ENCODE assay signal across 21 cellular contexts in the genomic region with DNA sequence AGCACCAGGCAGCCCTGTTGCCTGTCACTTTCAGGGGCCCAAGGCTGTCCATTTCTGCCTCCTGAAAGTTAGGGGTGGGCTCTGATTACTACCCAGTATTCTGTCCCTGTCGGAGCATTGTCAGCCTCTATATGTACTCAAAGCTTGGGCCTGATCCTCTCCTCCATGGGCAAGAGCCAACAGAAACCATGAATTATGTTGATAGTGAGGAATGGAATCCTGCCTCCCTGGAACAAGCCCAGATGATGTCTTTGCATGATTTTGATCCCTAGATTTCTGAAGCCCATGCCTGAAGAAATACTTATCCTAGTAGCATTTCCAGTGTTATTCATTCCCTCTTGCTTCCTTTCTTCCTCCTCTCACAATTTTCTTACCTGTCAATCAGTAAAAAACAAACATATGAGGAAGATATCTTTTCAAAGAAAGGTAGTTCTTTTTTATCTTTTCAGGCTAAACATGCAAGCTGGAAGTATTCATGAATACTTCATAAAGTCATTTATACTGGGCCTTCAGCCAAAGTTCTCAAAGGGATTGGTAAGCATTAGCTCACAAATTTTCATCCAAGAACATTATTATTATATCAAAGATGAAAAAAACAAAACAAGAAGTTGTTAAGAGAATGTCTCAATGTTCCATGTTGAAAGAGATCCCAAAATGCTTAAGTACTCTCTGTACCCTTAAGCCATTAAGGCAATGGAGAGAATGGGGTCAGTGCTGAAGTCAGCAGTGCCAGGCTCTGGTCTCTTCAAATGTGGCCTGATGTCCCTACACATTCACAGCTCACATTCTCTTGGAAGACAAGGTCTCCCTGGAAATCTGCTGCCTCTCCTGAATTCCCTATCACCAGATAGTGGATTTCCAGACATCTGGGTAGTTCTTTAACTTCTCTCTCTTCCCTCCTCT.
A peak's percentile ranks its signal among the peaks of the same experiment; 100 is the strongest.
DNase-seq lines count a peak whose midpoint lies in the region; ATAC-seq and TF ChIP-seq lines count a peak whose summit lies in the region.
"Had no signal": no experiment of that assay in that cellular context is flagged by ENCODE, and none has a peak within 500 bp of the region (broad histone marks: within the 10 kb centered on the region; RNA-seq: fewer than 3 reads in every experiment).

No MANE protein-coding gene starts in this region.

- no peak overlapping the region for H3K4me3 Mint-ChIP-seq in activated CD8-positive, alpha-beta T cell treated with anti-CD3 and anti-CD28 coated beads, Interleukin-2, amount 10 ng/mL, durations not matched to agents 7 days and 5 days
- H3K4me3 Mint-ChIP-seq: activated naive CD8-positive, alpha-beta T cell treated with anti-CD3 and anti-CD28 coated beads, Interleukin-2, amount 50 U/mL, for 24 hours; central memory CD8-positive, alpha-beta T cell had no signal

- H3K27me3 Mint-ChIP-seq in activated CD8-positive, alpha-beta T cell treated with anti-CD3 and anti-CD28 coated beads, Interleukin-2, amount 10 ng/mL, durations not matched to agents 7 days and 5 days (ENCODE audit: low read depth), result no peaks in the 10 kb centered on the region

- H3K27ac ChIP-seq in foreskin keratinocyte (no peak overlapping the region), stomach (no peak overlapping the region)
- H3K27ac ChIP-seq: 22Rv1, SJSA1 had no signal

- no peaks in the 10 kb centered on the region for H3K9me3 ChIP-seq in stomach
- H3K9me3 ChIP-seq: SJSA1 had no signal

- intact Hi-C loops in Right ventricle myocardium inferior (cut with DNase I) (no loop called here), cardiac septum (cut with DNase I) (no loop called here), stomach (cut with DNase I; ENCODE audit: low total_unique reads) (no loop called here)

- no peak overlapping the region for H3K27ac Mint-ChIP-seq in activated CD8-positive, alpha-beta T cell treated with anti-CD3 and anti-CD28 coated beads, Interleukin-2, amount 10 ng/mL, durations not matched to agents 7 days and 5 days
- H3K27ac Mint-ChIP-seq: activated naive CD8-positive, alpha-beta T cell treated with anti-CD3 and anti-CD28 coated beads, Interleukin-2, amount 50 U/mL, for 24 hours; activated T-helper 2 cell treated with anti-CD3 and anti-CD28 coated beads, Interferon-gamma antibody, Interleukin-2, Interleukin-4, amounts not matched to agents 10 μg/mL and 5 μg/mL and 100 μg/mL, durations not matched to agents 14 hours and 24 hours and 36 hours had no signal

- H3K36me3 Mint-ChIP-seq in activated CD8-positive, alpha-beta T cell treated with anti-CD3 and anti-CD28 coated beads, Interleukin-2, amount 10 ng/mL, durations not matched to agents 7 days and 5 days (ENCODE audit: low read depth), result no peaks in the 10 kb centered on the region

- no peaks in the 10 kb centered on the region for H3K27me3 ChIP-seq in foreskin keratinocyte
- no peaks in the 10 kb centered on the region for H3K27me3 ChIP-seq in stomach

- no peak overlapping the region for H3K4me3 ChIP-seq in stomach
- H3K4me3 ChIP-seq: SJSA1 had no signal

- no peak for TF ChIP-seq EP300 in stomach (IDR thresholded peaks at IDR 0.05)

- H3K9me3 Mint-ChIP-seq in activated CD8-positive, alpha-beta T cell treated with anti-CD3 and anti-CD28 coated beads, Interleukin-2, amount 10 ng/mL, durations not matched to agents 7 days and 5 days (ENCODE audit: insufficient read depth), result no peaks in the 10 kb centered on the region
- H3K9me3 Mint-ChIP-seq: activated naive CD8-positive, alpha-beta T cell treated with anti-CD3 and anti-CD28 coated beads, Interleukin-2, amount 50 U/mL, for 24 hours; activated T-helper 2 cell treated with anti-CD3 and anti-CD28 coated beads, Interferon-gamma antibody, Interleukin-2, Interleukin-4, amounts not matched to agents 10 μg/mL and 5 μg/mL and 100 μg/mL, durations not matched to agents 14 hours and 24 hours and 36 hours had no signal

- CTCF ChIA-PET in activated CD8-positive, alpha-beta T cell treated with anti-CD3 and anti-CD28 coated beads, Interleukin-2, amount 10 ng/mL, durations not matched to agents 7 days and 5 days (lab: Charles Lee), result no interaction called here

- H3K36me3 ChIP-seq in stomach, result no peaks in the 10 kb centered on the region
- H3K36me3 ChIP-seq: SJSA1 had no signal

- H3K4me1 Mint-ChIP-seq in activated CD8-positive, alpha-beta T cell treated with anti-CD3 and anti-CD28 coated beads, Interleukin-2, amount 10 ng/mL, durations not matched to agents 7 days and 5 days (ENCODE audit: low read depth), result no peaks in the 10 kb centered on the region
- H3K4me1 Mint-ChIP-seq: activated naive CD8-positive, alpha-beta T cell treated with anti-CD3 and anti-CD28 coated beads, Interleukin-2, amount 50 U/mL, for 24 hours; central memory CD8-positive, alpha-beta T cell had no signal

- POLR2A ChIA-PET in activated CD8-positive, alpha-beta T cell treated with anti-CD3 and anti-CD28 coated beads, Interleukin-2, amount 10 ng/mL, durations not matched to agents 7 days and 5 days (lab: Charles Lee), result no interaction called here

- no peak for TF ChIP-seq CTCF in foreskin keratinocyte (conservative IDR thresholded peaks at IDR 0.05)
- no peak for TF ChIP-seq CTCF in omental fat pad (IDR thresholded peaks at IDR 0.05)
- TF ChIP-seq CTCF in stomach (IDR thresholded peaks at IDR 0.05), result no peak

- ATAC-seq in Right ventricle myocardium inferior, result peak; percentile 85
- no peak for ATAC-seq in foreskin keratinocyte
- peak; percentile 75 for ATAC-seq in omental fat pad (ENCODE audit: low FRiP score)
- no peak for ATAC-seq in GM21360 (IDR thresholded peaks at IDR 0.05; ENCODE audit: unreplicated experiment)
- ATAC-seq in activated CD8-positive, alpha-beta T cell treated with anti-CD3 and anti-CD28 coated beads, Interleukin-2, amount 10 ng/mL, durations not matched to agents 7 days and 5 days, result no peak
- ATAC-seq: activated naive CD8-positive, alpha-beta T cell treated with anti-CD3 and anti-CD28 coated beads, Interleukin-2, amount 50 U/mL, for 24 hours had no signal

- H3K4me1 ChIP-seq in foreskin keratinocyte (no peaks in the 10 kb centered on the region), stomach (no peaks in the 10 kb centered on the region)
- H3K4me1 ChIP-seq: SJSA1 had no signal

- DNase-seq in Right ventricle myocardium inferior (ENCODE audit: missing footprints), result no peak
- DNase-seq in cardiac septum (ENCODE audit: low spot score), result no peak
- DNase-seq in foreskin keratinocyte, result peak; percentile 20 to 79
- DNase-seq in omental fat pad (ENCODE audit: low spot score), result no peak
- no peak for DNase-seq in stomach
- no peak for DNase-seq in CD1c-positive myeloid dendritic cell (ENCODE audit: extremely low spot score)
- DNase-seq in activated CD8-positive, alpha-beta T cell treated with anti-CD3 and anti-CD28 coated beads, Interleukin-2, amount 10 ng/mL, durations not matched to agents 7 days and 5 days, result no peak
- DNase-seq: activated CD4-positive, CD25-positive, alpha-beta regulatory T cell treated with anti-CD3 and anti-CD28 coated beads, Interleukin-2, amount 50 U/mL, for 72 hours; activated naive CD8-positive, alpha-beta T cell treated with anti-CD3 and anti-CD28 coated beads, Interleukin-2, amount 50 U/mL, for 24 hours; C1 segment of cervical spinal cord; H7; KG1; mesenchymal stem cell; NCI-H1105; NCI-H69; OCI-M1 had no signal

- WGBS in stomach, 5 donors, result 56 to 90% (median 71%) methylated on average over 1 of the region's 1 CpG

- TF ChIP-seq POLR2A in stomach (IDR thresholded peaks at IDR 0.05), result no peak

Comparison
In these comparisons a context has a peak if more than half of its experiments do, and no peak if none do; other contexts are left out.
1. ATAC-seq: peak in Right ventricle myocardium inferior (single experiment) and omental fat pad (single experiment); none in foreskin keratinocyte (single experiment), GM21360 (single experiment) and activated CD8-positive, alpha-beta T cell treated with anti-CD3 and anti-CD28 coated beads, Interleukin-2, amount 10 ng/mL, durations not matched to agents 7 days and 5 days (single experiment).
2. DNase-seq: peak in foreskin keratinocyte (2 of 2); none in Right ventricle myocardium inferior (single experiment), cardiac septum (single experiment), omental fat pad (single experiment), stomach (single experiment), CD1c-positive myeloid dendritic cell (single experiment) and activated CD8-positive, alpha-beta T cell treated with anti-CD3 and anti-CD28 coated beads, Interleukin-2, amount 10 ng/mL, durations not matched to agents 7 days and 5 days (single experiment).